15 cellular contexts compared by ENCODE assay signal in the genomic region with DNA sequence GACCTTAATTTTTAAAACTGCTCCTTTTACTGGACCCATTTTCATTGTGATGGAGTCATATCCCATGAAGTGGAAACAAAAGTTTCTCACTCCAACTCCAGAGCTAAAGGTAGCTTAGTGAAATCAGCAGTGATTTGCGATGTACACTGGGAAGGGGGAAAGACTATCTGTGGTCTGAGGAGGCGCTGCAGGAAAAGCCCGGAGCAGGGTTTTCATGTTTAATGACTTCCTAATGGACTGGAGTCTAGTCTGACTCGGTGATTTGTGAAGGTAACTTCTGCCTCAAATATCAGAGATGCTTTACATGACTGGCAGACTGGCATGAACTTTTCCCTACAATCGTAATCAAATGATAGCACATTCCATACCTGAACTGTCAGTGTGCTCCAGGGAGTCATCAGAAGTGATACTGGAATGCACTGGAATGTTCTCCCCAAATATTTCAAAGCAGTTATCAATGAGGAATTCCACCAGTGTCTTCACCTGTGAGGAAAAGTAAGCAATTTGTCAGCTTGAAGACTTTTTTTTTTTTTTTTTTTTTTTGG. TPM values are rescaled to one million over a fixed set of nuclear protein-coding genes. Genes with fewer than 3 reads are reported as not detected.
DNase-seq lines count a peak whose midpoint lies in the region; ATAC-seq, FAIRE-seq and TF ChIP-seq lines count a peak whose summit lies in the region.
"Had no signal": no experiment of that assay in that cellular context is flagged by ENCODE, and none has a peak within 500 bp of the region (broad histone marks: within the 10 kb centered on the region; RNA-seq: fewer than 3 reads in every experiment).

No MANE protein-coding gene starts in this region.

- peak overlapping the region; percentile 63 for H3K4me2 ChIP-seq in GM12878 (ENCODE audit: control insufficient read depth, insufficient read depth)

- no peak for ATAC-seq in GM12878
- ATAC-seq: left lung, Panc1 had no signal

- H3K36me3 ChIP-seq in HEK293 (ENCODE audit: control insufficient read depth in 2 of 2, insufficient read depth in 1 of 2, low read length in 2 of 2) (no peaks in the 10 kb centered on the region), GM12878 (ENCODE audit: control insufficient read depth in 2 of 2, insufficient read depth in 2 of 2, low read length in 1 of 2) (peaks cover 10 to 20% of the 10 kb centered on the region in 2 experiments; a peak in 3 of 4 replicates), neutrophil (peaks cover 86% of the 10 kb centered on the region), Caco-2 (ENCODE audit: control insufficient read depth, insufficient read depth, low read length) (no peaks in the 10 kb centered on the region)

- H3K27me3 ChIP-seq in GM12878 (replicated peaks in 1 of 2; ENCODE audit: control insufficient read depth in 2 of 2, insufficient read depth in 2 of 2, low read length in 1 of 2) (no peaks in the 10 kb centered on the region), neutrophil (no peaks in the 10 kb centered on the region), Caco-2 (replicated peaks; ENCODE audit: control insufficient read depth, insufficient read depth, low read length) (no peaks in the 10 kb centered on the region)
- H3K27me3 ChIP-seq: left lung had no signal

- TF ChIP-seq EP300 in GM12878 (IDR thresholded peaks at IDR 0.05; ENCODE audit: borderline replicate concordance in 1 of 2, control insufficient read depth in 1 of 2, low read depth in 2 of 2, low read length in 2 of 2): no peak

- no peak for TF ChIP-seq CTCF in HEK293 (tag by site-specific recombination; IDR thresholded peaks at IDR 0.05)
- TF ChIP-seq CTCF in GM12878 (IDR thresholded peaks at IDR 0.05 in 2 of 3, conservative IDR thresholded peaks at IDR 0.05 in 1 of 3; ENCODE audit: control insufficient read depth in 2 of 3, extremely low read depth in 1 of 3, insufficient read depth in 1 of 3, low read depth in 3 of 3, low read length in 3 of 3): no peak
- TF ChIP-seq CTCF in neutrophil (IDR thresholded peaks at IDR 0.05): no peak
- TF ChIP-seq CTCF in Caco-2 (IDR thresholded peaks at IDR 0.05; ENCODE audit: insufficient read depth in 1 of 2, low read depth in 1 of 2, low read length in 1 of 2, severe bottlenecking in 1 of 2, unreplicated experiment in 1 of 2): no peak

- POLR2A ChIA-PET in HEK293 (lab: Yijun Ruan, JAX) (interaction anchor here (1.1 kb wide), 1 partner anchor 38 kb away, joined by 3 read pairs; a partner anchor contains a TSS), GM12878 (lab: Charles Lee) (interaction anchor here (0.6 to 5.5 kb wide), 6 partner anchors 15 to 395 kb away, joined by 3 to 79 read pairs (median 4); no protein-coding TSS in a partner anchor), Caco-2 (lab: Charles Lee) (no interaction called here)

- peaks cover 83% of the 10 kb centered on the region for H3K36me3 Mint-ChIP-seq in activated CD4-positive, alpha-beta T cell treated with anti-CD3 and anti-CD28 coated beads, Interleukin-2, amount 10 ng/mL, durations not matched to agents 24 days and 14 days (ENCODE audit: low read depth)
- no peaks in the 10 kb centered on the region for H3K36me3 Mint-ChIP-seq in Caco-2 (ENCODE audit: insufficient read depth, unreplicated experiment)

- H3K4me3 ChIP-seq in HEK293 (ENCODE audit: low read depth, low read length) (no peak overlapping the region), GM12878 (no peak overlapping the region; the same call in 1 of the 2 replicates), neutrophil (ENCODE audit: low read depth in 1 of 2, low read length in 1 of 2) (peak overlapping the region; percentile 80 to 86), Caco-2 (ENCODE audit: low read depth, low read length) (no peak overlapping the region)
- H3K4me3 ChIP-seq: left lung had no signal

- no TSS peak for BruUV-seq in GM12878 (replicated peaks; lab: Mats Ljungman, UMichigan)
- BruUV-seq in Caco-2 (replicated peaks; lab: Mats Ljungman, UMichigan): no TSS peak

- no peaks in the 10 kb centered on the region for H3K9me3 Mint-ChIP-seq in activated CD4-positive, alpha-beta T cell treated with anti-CD3 and anti-CD28 coated beads, Interleukin-2, amount 10 ng/mL, durations not matched to agents 24 days and 14 days
- H3K9me3 Mint-ChIP-seq in Caco-2 (ENCODE audit: unreplicated experiment): no peaks in the 10 kb centered on the region

- no peaks in the 10 kb centered on the region for H4K20me1 ChIP-seq in GM12878 (ENCODE audit: control insufficient read depth, insufficient read depth)

- intact Hi-C loops in activated CD4-positive, alpha-beta T cell treated with anti-CD3 and anti-CD28 coated beads, Interleukin-2, amount 10 ng/mL, durations not matched to agents 24 days and 14 days (cut with micrococcal nuclease): no loop called here
- intact Hi-C loops in GM12878 (cut with micrococcal nuclease; ENCODE audit: unreplicated experiment): no loop called here
- intact Hi-C loops in Caco-2 (cut with micrococcal nuclease; ENCODE audit: unreplicated experiment): no loop called here

- WGBS in GM12878 (ENCODE audit: insufficient coverage, insufficient replicate concordance, low lambda C conversion rate, missing lambda C conversion rate): 87% methylated on average over 5 of the region's 5 CpGs

- in situ Hi-C loops in GM12878 (cut with MboI): no loop called here

- H3K27ac ChIP-seq in HEK293 (ENCODE audit: extremely low read depth, low read depth, low read length) (no peak overlapping the region), GM12878 (ENCODE audit: control insufficient read depth, insufficient read depth) (peak overlapping the region; percentile 89), neutrophil (peak overlapping the region; percentile 96)

- H2AFZ ChIP-seq in GM12878 (ENCODE audit: control insufficient read depth, low read depth, low read length): no peak overlapping the region

- RAD21 ChIA-PET in GM12878 (lab: Charles Lee; ENCODE audit: unreplicated experiment): interaction anchor here (0.6 to 9.6 kb wide), 7 partner anchors 8 to 346 kb away, joined by 3 to 298 read pairs (median 16); no protein-coding TSS in a partner anchor

- H3K27me3 Mint-ChIP-seq in activated CD4-positive, alpha-beta T cell treated with anti-CD3 and anti-CD28 coated beads, Interleukin-2, amount 10 ng/mL, durations not matched to agents 24 days and 14 days: no peaks in the 10 kb centered on the region
- H3K27me3 Mint-ChIP-seq in Caco-2 (ENCODE audit: insufficient read depth, unreplicated experiment): peaks cover 8% of the 10 kb centered on the region

- FAIRE-seq in GM12878 (lab: Jason Lieb, UNC): no peak

- CTCF ChIA-PET in HEK293 (lab: Yijun Ruan, JAX): interaction anchor here (0.5 to 1.5 kb wide), 5 partner anchors 8 to 96 kb away, joined by 3 to 4 read pairs (median 3); no protein-coding TSS in a partner anchor
- CTCF ChIA-PET in GM12878 (lab: Yijun Ruan, JAX): interaction anchor here (0.6 to 16.7 kb wide), 5 partner anchors 28 to 96 kb away, joined by 3 to 481 read pairs (median 12); no protein-coding TSS in a partner anchor
- CTCF ChIA-PET in Caco-2 (lab: Charles Lee): no interaction called here

- H3K4me1 ChIP-seq in HEK293 (ENCODE audit: control insufficient read depth, insufficient read depth, low read length) (no peaks in the 10 kb centered on the region), GM12878 (ENCODE audit: control insufficient read depth, insufficient read depth, low read length) (peaks cover 34% of the 10 kb centered on the region), neutrophil (ENCODE audit: control insufficient read depth in 1 of 2, insufficient read depth in 1 of 2, low read depth in 1 of 2, low read length in 1 of 2) (peaks cover 90 to 93% of the 10 kb centered on the region in 2 experiments), Caco-2 (no peaks in the 10 kb centered on the region)

- TF ChIP-seq RAD21 in GM12878 (IDR thresholded peaks at IDR 0.05; ENCODE audit: insufficient read depth, low read depth, low read length): no peak

- peak overlapping the region; percentile 77 for H3K4me3 Mint-ChIP-seq in activated CD4-positive, alpha-beta T cell treated with anti-CD3 and anti-CD28 coated beads, Interleukin-2, amount 10 ng/mL, durations not matched to agents 24 days and 14 days
- no peak overlapping the region for H3K4me3 Mint-ChIP-seq in Caco-2 (ENCODE audit: unreplicated experiment)

- no peak for TF ChIP-seq POLR2A in GM12878 (IDR thresholded peaks at IDR 0.05; ENCODE audit: low read depth, low read length)

- H3K79me2 ChIP-seq in GM12878 (ENCODE audit: control insufficient read depth, insufficient read depth, low read length): no peaks in the 10 kb centered on the region

- peak overlapping the region; percentile 24; the same call in 1 of the 2 replicates for H3K9ac ChIP-seq in GM12878 (ENCODE audit: control insufficient read depth, insufficient read depth, low read length)

- peak; percentile 44 for DNase-seq in activated CD4-positive, alpha-beta T cell treated with anti-CD3 and anti-CD28 coated beads, Interleukin-2, amount 10 ng/mL, durations not matched to agents 24 days and 14 days
- DNase-seq in activated CD4-positive, alpha-beta T cell treated with anti-CD3 and anti-CD28 coated beads for 48 hours: no peak
- DNase-seq in GM12878 (ENCODE audit: low read depth, low spot score) (no peak), COR-L47 (lab: John Stamatoyannopoulos, UW) (no peak), Caco-2 (no peak)
- DNase-seq in effector CD8-positive, alpha-beta T cell (lab: John Stamatoyannopoulos, UW): no peak
- DNase-seq: ACHN, EL, NCI-H2227 treated with DMSO at 0.1 percent for 48 hours, nucleus accumbens had no signal

- SMC1A ChIA-PET in GM12878 (lab: Charles Lee; ENCODE audit: uncharacterized antibody, unreplicated experiment): interaction anchor here (0.9 to 14.9 kb wide), 7 partner anchors 20 to 98 kb away, joined by 3 to 415 read pairs (median 85); no protein-coding TSS in a partner anchor

- H3K27ac Mint-ChIP-seq in activated CD4-positive, alpha-beta T cell treated with anti-CD3 and anti-CD28 coated beads, Interleukin-2, amount 10 ng/mL, durations not matched to agents 24 days and 14 days: peak overlapping the region; percentile 89
- no peak overlapping the region for H3K27ac Mint-ChIP-seq in Caco-2 (ENCODE audit: unreplicated experiment)

- H3K9me3 ChIP-seq in HEK293 (ENCODE audit: control insufficient read depth, insufficient read depth, low read depth, low read length): no peaks in the 10 kb centered on the region
- H3K9me3 ChIP-seq in GM12878 (replicated peaks; ENCODE audit: control insufficient read depth, insufficient read depth, low read length): no peaks in the 10 kb centered on the region
- peaks cover 13% of the 10 kb centered on the region for H3K9me3 ChIP-seq in neutrophil
- H3K9me3 ChIP-seq in Caco-2: no peaks in the 10 kb centered on the region
- H3K9me3 ChIP-seq: left lung had no signal

- peaks cover 56% of the 10 kb centered on the region for H3K4me1 Mint-ChIP-seq in activated CD4-positive, alpha-beta T cell treated with anti-CD3 and anti-CD28 coated beads, Interleukin-2, amount 10 ng/mL, durations not matched to agents 24 days and 14 days
- H3K4me1 Mint-ChIP-seq in Caco-2 (ENCODE audit: low read depth, unreplicated experiment): no peaks in the 10 kb centered on the region

RNA-seq across cellular contexts. Expression of a gene that starts 7.0 kb away (rescaled TPM):
- total RNA-seq in activated CD4-positive, alpha-beta T cell treated with anti-CD3 and anti-CD28 coated beads, Interleukin-2, amount 10 ng/mL, durations not matched to agents 24 days and 14 days: 183 and 187 TPM in 2 replicates
- 12.4 and 13.6 TPM in 2 replicates for total RNA-seq in GM12878 (2013; cell fraction: nucleolus; rRNA removed)
- total RNA-seq in GM12878 (2014; rRNA removed) (27.4 and 30.8 TPM in 2 replicates), GM12878 (2014; rRNA removed; fragmentation: Illumina TruSeq; extraction: Trizol) (22.7 and 25.2 TPM in 2 replicates), GM12878 (2021) (27.2 and 28.8 TPM in 2 replicates), Caco-2 (2022) (not detected in 2 replicates)
- polyA plus RNA-seq in GM12878 (2011; ENCODE audit: low read depth): 1.7 TPM
- polyA plus RNA-seq in GM12878 (2011; rRNA removed) (12.8 and 15.1 TPM in 2 replicates), GM12878 (2014; fragmentation: Illumina TruSeq; extraction: Trizol) (25.5 and 36.9 TPM in 2 replicates), GM12878 (2014; fragmentation: Nextera tagmentation; extraction: Ambion mirVana) (1 to 10 TPM; 5.3 to 5.4 TPM), GM12878 (2014; rRNA removed) (20.0 and 23.1 TPM in 2 replicates), GM12878 (2016; fragmentation: Nextera tagmentation; extraction: Ambion mirVana) (10 to 100 TPM in 1 of 2 experiments, 1 to 10 TPM in 1; 9.5 to 11.2 TPM)
- 12.5 and 13.0 TPM in 2 replicates for polyA plus RNA-seq in GM12878 (2011; cell fraction: cytosol; rRNA removed)
- 23.6 and 25.2 TPM in 2 replicates for polyA plus RNA-seq in GM12878 (2011; cell fraction: nucleus; rRNA removed)
- polyA plus RNA-seq in GM12878 (2012): 1.5 and 3.0 TPM in 2 replicates
- 32.5 and 38.9 TPM in 2 replicates for polyA minus RNA-seq in GM12878 (2011; rRNA and poly(A)+ RNA removed)
- 11.0 and 12.5 TPM in 2 replicates for polyA minus RNA-seq in GM12878 (2011; cell fraction: cytosol; rRNA and poly(A)+ RNA removed)
- polyA minus RNA-seq in GM12878 (2011; cell fraction: nucleus; rRNA and poly(A)+ RNA removed): 24.4 and 26.3 TPM in 2 replicates
- total RNA-seq: HT1080 had no signal

RNA-seq across cellular contexts. Expression of a gene that starts 37.8 kb away (rescaled TPM):
- total RNA-seq in activated CD4-positive, alpha-beta T cell treated with anti-CD3 and anti-CD28 coated beads, Interleukin-2, amount 10 ng/mL, durations not matched to agents 24 days and 14 days: 4.7 and 5.1 TPM in 2 replicates
- total RNA-seq in GM12878 (2013; cell fraction: nucleolus; rRNA removed): 5.6 and 5.9 TPM in 2 replicates
- total RNA-seq in GM12878 (2014; rRNA removed) (1.4 and 1.9 TPM in 2 replicates), GM12878 (2014; rRNA removed; fragmentation: Illumina TruSeq; extraction: Trizol) (1.5 and 1.7 TPM in 2 replicates), GM12878 (2021) (2.2 and 3.2 TPM in 2 replicates), Caco-2 (2022) (3.0 and 3.4 TPM in 2 replicates)
- 0.62 TPM for polyA plus RNA-seq in GM12878 (2011; ENCODE audit: low read depth)
- polyA plus RNA-seq in GM12878 (2011; rRNA removed) (1.1 TPM in 2 replicates), GM12878 (2014; fragmentation: Illumina TruSeq; extraction: Trizol) (1.6 and 2.3 TPM in 2 replicates), GM12878 (2014; fragmentation: Nextera tagmentation; extraction: Ambion mirVana) (under 1 TPM; 0.40 to 0.51 TPM), GM12878 (2014; rRNA removed) (0.90 and 1.1 TPM in 2 replicates), GM12878 (2016; fragmentation: Nextera tagmentation; extraction: Ambion mirVana) (1 to 10 TPM; 3.0 to 3.5 TPM)
- 0.49 and 0.50 TPM in 2 replicates for polyA plus RNA-seq in GM12878 (2011; cell fraction: cytosol; rRNA removed)
- polyA plus RNA-seq in GM12878 (2011; cell fraction: nucleus; rRNA removed): 1.0 and 1.5 TPM in 2 replicates
- 1.1 and 1.6 TPM in 2 replicates for polyA plus RNA-seq in GM12878 (2012)
- polyA minus RNA-seq in GM12878 (2011; rRNA and poly(A)+ RNA removed): 1.2 and 2.8 TPM in 2 replicates
- 1.0 and 1.1 TPM in 2 replicates for polyA minus RNA-seq in GM12878 (2011; cell fraction: cytosol; rRNA and poly(A)+ RNA removed)
- 0.97 and 1.2 TPM in 2 replicates for polyA minus RNA-seq in GM12878 (2011; cell fraction: nucleus; rRNA and poly(A)+ RNA removed)

Comparison
In these comparisons a context has a peak if more than half of its experiments do, and no peak if none do; other contexts are left out.
1. H3K4me3 ChIP-seq: peak in neutrophil (2 of 2); none in HEK293 (single experiment), GM12878 (single experiment) and Caco-2 (single experiment).
2. RNA of a gene that starts 7.0 kb away (total RNA-seq): 183 to 187 TPM in activated CD4-positive, alpha-beta T cell treated with anti-CD3 and anti-CD28 coated beads, Interleukin-2, amount 10 ng/mL, durations not matched to agents 24 days and 14 days and 12.4 to 30.8 TPM in GM12878; not detected in Caco-2; every median in the first group is over 10 times any median in the second.